3 cellular contexts compared by ENCODE assay signal in genomic region chr6:148828047-148828446, GRCh38.
"Had no signal": no experiment of that assay in that cellular context is flagged by ENCODE, and none has a peak within 500 bp of the region (broad histone marks: within the 10 kb centered on the region; RNA-seq: fewer than 3 reads in every experiment).

No MANE protein-coding gene starts in this region.

- H3K4me3 ChIP-seq: GM12878 had no signal

- DNase-seq: GDM1, GF-D8 had no signal
